ENCODE assay signal across 1 cellular context in the genomic region with DNA sequence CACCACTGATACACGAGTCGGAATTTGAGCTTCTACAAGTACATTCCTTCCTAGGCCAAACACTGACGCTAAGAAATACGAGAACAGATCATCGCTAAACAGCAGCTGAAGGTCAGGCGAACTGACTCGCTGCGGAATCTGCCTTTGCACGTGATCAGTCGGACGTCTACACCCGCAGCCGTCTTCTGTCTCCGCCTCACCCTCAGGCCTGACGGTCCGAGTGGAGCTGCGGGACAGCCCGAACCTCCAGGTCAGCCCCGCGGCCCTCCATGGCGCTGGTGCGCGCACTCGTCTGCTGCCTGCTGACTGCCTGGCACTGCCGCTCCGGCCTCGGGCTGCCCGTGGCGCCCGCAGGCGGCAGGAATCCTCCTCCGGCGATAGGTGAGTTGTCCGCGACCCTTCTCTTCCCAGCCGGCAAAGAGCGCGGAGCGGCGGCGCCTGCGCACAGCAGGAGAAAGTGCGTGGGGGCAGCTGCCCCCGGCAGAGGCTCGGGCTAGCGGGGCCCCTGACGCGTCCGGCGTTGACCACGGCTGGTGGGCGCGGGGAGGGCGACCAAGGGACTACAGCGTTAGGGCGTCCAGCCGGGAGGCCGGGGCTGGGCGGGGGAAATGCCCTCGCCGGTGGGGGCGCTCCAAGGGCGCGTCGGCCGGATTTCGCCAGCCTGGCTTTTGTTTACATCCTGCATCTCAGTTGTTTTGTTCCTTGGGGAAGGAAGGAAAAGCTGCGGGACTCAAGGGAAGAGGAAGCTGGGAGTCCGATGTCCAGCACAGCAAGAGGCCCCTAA.
TF ChIP-seq lines count a peak whose summit lies in the region.

A gene with protein sequence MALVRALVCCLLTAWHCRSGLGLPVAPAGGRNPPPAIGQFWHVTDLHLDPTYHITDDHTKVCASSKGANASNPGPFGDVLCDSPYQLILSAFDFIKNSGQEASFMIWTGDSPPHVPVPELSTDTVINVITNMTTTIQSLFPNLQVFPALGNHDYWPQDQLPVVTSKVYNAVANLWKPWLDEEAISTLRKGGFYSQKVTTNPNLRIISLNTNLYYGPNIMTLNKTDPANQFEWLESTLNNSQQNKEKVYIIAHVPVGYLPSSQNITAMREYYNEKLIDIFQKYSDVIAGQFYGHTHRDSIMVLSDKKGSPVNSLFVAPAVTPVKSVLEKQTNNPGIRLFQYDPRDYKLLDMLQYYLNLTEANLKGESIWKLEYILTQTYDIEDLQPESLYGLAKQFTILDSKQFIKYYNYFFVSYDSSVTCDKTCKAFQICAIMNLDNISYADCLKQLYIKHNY (plus strand): TSS at position 181 of the 784 bp plus-strand sequence. CDS start 89 bp downstream, at position 270.

TF ChIP-seq in HEK293, 187 proteins besides CTCF, POLR2A, EP300 and RAD21 (continued from another document and continues in another):
- TF ChIP-seq, protein P1, sequence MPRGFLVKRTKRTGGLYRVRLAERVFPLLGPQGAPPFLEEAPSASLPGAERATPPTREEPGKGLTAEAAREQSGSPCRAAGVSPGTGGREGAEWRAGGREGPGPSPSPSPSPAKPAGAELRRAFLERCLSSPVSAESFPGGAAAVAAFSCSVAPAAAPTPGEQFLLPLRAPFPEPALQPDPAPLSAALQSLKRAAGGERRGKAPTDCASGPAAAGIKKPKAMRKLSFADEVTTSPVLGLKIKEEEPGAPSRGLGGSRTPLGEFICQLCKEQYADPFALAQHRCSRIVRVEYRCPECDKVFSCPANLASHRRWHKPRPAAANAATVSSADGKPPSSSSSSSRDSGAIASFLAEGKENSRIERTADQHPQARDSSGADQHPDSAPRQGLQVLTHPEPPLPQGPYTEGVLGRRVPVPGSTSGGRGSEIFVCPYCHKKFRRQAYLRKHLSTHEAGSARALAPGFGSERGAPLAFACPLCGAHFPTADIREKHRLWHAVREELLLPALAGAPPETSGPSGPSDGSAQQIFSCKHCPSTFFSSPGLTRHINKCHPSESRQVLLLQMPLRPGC (tag by site-specific recombination; IDR thresholded peaks at IDR 0.05): peak; percentile 69; the same call in 1 of the 2 replicates
- TF ChIP-seq, protein P2, sequence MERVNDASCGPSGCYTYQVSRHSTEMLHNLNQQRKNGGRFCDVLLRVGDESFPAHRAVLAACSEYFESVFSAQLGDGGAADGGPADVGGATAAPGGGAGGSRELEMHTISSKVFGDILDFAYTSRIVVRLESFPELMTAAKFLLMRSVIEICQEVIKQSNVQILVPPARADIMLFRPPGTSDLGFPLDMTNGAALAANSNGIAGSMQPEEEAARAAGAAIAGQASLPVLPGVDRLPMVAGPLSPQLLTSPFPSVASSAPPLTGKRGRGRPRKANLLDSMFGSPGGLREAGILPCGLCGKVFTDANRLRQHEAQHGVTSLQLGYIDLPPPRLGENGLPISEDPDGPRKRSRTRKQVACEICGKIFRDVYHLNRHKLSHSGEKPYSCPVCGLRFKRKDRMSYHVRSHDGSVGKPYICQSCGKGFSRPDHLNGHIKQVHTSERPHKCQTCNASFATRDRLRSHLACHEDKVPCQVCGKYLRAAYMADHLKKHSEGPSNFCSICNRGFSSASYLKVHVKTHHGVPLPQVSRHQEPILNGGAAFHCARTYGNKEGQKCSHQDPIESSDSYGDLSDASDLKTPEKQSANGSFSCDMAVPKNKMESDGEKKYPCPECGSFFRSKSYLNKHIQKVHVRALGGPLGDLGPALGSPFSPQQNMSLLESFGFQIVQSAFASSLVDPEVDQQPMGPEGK (tag by site-specific recombination; IDR thresholded peaks at IDR 0.05): peak; percentile 98
- TF ChIP-seq ZNF2 (tag by site-specific recombination; IDR thresholded peaks at IDR 0.05) (peak; percentile 71), ZNF133 (tag by site-specific recombination; IDR thresholded peaks at IDR 0.05) (no peak), GLIS2 (tag by site-specific recombination; IDR thresholded peaks at IDR 0.05) (peak; percentile 99), ZBTB20 (tag by site-specific recombination; IDR thresholded peaks at IDR 0.05) (peak; percentile 76; the same call in 1 of the 2 replicates), ZNF311 (tag by site-specific recombination; IDR thresholded peaks at IDR 0.05; ENCODE audit: borderline replicate concordance) (no peak), ZNF292 (tag by site-specific recombination; IDR thresholded peaks at IDR 0.05; ENCODE audit: borderline replicate concordance, low read depth) (no peak), ZNF549 (tag by site-specific recombination; IDR thresholded peaks at IDR 0.05) (no peak), ZSCAN30 (tag by site-specific recombination; IDR thresholded peaks at IDR 0.05) (no peak), ZNF302 (tag by site-specific recombination; IDR thresholded peaks at IDR 0.05; ENCODE audit: low read depth) (no peak), SCRT1 (tag by site-specific recombination; IDR thresholded peaks at IDR 0.05; ENCODE audit: borderline replicate concordance) (no peak), ZNF202 (tag by site-specific recombination; IDR thresholded peaks at IDR 0.05; ENCODE audit: borderline replicate concordance) (peak; percentile 34; the same call in 1 of the 2 replicates), ZNF610 (tag by site-specific recombination; IDR thresholded peaks at IDR 0.05; ENCODE audit: borderline replicate concordance) (no peak; the same call in none of the 2 replicates), ZNF626 (tag by site-specific recombination; IDR thresholded peaks at IDR 0.05) (no peak), ZNF211 (tag by site-specific recombination; IDR thresholded peaks at IDR 0.05; ENCODE audit: low read depth) (no peak), OVOL3 (tag by site-specific recombination; IDR thresholded peaks at IDR 0.05) (no peak), ZNF791 (tag by site-specific recombination; IDR thresholded peaks at IDR 0.05) (no peak), ZSCAN23 (tag by site-specific recombination; IDR thresholded peaks at IDR 0.05) (no peak), YY1 (tag by site-specific recombination; IDR thresholded peaks at IDR 0.05) (no peak), ZNF658 (tag by site-specific recombination; IDR thresholded peaks at IDR 0.05) (no peak), ZNF521 (tag by site-specific recombination; IDR thresholded peaks at IDR 0.05) (no peak)
- TF ChIP-seq, protein P3, sequence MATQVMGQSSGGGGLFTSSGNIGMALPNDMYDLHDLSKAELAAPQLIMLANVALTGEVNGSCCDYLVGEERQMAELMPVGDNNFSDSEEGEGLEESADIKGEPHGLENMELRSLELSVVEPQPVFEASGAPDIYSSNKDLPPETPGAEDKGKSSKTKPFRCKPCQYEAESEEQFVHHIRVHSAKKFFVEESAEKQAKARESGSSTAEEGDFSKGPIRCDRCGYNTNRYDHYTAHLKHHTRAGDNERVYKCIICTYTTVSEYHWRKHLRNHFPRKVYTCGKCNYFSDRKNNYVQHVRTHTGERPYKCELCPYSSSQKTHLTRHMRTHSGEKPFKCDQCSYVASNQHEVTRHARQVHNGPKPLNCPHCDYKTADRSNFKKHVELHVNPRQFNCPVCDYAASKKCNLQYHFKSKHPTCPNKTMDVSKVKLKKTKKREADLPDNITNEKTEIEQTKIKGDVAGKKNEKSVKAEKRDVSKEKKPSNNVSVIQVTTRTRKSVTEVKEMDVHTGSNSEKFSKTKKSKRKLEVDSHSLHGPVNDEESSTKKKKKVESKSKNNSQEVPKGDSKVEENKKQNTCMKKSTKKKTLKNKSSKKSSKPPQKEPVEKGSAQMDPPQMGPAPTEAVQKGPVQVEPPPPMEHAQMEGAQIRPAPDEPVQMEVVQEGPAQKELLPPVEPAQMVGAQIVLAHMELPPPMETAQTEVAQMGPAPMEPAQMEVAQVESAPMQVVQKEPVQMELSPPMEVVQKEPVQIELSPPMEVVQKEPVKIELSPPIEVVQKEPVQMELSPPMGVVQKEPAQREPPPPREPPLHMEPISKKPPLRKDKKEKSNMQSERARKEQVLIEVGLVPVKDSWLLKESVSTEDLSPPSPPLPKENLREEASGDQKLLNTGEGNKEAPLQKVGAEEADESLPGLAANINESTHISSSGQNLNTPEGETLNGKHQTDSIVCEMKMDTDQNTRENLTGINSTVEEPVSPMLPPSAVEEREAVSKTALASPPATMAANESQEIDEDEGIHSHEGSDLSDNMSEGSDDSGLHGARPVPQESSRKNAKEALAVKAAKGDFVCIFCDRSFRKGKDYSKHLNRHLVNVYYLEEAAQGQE (tag by site-specific recombination; IDR thresholded peaks at IDR 0.05): no peak
- TF ChIP-seq, protein P4, sequence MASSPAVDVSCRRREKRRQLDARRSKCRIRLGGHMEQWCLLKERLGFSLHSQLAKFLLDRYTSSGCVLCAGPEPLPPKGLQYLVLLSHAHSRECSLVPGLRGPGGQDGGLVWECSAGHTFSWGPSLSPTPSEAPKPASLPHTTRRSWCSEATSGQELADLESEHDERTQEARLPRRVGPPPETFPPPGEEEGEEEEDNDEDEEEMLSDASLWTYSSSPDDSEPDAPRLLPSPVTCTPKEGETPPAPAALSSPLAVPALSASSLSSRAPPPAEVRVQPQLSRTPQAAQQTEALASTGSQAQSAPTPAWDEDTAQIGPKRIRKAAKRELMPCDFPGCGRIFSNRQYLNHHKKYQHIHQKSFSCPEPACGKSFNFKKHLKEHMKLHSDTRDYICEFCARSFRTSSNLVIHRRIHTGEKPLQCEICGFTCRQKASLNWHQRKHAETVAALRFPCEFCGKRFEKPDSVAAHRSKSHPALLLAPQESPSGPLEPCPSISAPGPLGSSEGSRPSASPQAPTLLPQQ (tag by site-specific recombination; IDR thresholded peaks at IDR 0.05): no peak
- TF ChIP-seq, protein P5, sequence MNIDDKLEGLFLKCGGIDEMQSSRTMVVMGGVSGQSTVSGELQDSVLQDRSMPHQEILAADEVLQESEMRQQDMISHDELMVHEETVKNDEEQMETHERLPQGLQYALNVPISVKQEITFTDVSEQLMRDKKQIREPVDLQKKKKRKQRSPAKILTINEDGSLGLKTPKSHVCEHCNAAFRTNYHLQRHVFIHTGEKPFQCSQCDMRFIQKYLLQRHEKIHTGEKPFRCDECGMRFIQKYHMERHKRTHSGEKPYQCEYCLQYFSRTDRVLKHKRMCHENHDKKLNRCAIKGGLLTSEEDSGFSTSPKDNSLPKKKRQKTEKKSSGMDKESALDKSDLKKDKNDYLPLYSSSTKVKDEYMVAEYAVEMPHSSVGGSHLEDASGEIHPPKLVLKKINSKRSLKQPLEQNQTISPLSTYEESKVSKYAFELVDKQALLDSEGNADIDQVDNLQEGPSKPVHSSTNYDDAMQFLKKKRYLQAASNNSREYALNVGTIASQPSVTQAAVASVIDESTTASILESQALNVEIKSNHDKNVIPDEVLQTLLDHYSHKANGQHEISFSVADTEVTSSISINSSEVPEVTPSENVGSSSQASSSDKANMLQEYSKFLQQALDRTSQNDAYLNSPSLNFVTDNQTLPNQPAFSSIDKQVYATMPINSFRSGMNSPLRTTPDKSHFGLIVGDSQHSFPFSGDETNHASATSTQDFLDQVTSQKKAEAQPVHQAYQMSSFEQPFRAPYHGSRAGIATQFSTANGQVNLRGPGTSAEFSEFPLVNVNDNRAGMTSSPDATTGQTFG (tag by site-specific recombination; IDR thresholded peaks at IDR 0.05; ENCODE audit: borderline replicate concordance): no peak
- TF ChIP-seq, protein P6, sequence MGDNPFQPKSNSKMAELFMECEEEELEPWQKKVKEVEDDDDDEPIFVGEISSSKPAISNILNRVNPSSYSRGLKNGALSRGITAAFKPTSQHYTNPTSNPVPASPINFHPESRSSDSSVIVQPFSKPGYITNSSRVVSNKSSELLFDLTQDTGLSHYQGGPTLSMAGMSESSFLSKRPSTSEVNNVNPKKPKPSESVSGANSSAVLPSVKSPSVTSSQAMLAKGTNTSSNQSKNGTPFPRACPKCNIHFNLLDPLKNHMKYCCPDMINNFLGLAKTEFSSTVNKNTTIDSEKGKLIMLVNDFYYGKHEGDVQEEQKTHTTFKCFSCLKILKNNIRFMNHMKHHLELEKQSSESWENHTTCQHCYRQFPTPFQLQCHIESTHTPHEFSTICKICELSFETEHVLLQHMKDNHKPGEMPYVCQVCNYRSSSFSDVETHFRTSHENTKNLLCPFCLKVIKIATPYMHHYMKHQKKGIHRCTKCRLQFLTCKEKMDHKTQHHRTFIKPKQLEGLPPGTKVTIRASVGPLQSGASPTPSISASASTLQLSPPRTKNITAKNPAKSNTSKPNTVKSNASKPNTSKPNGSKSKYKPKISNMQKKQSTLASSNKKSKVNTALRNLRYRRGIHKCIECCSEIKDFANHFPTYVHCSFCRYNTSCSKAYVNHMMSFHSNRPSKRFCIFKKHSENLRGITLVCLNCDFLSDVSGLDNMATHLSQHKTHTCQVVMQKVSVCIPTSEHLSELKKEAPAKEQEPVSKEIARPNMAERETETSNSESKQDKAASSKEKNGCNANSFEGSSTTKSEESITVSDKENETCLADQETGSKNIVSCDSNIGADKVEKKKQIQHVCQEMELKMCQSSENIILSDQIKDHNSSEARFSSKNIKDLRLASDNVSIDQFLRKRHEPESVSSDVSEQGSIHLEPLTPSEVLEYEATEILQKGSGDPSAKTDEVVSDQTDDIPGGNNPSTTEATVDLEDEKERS (tag by site-specific recombination; IDR thresholded peaks at IDR 0.05): no peak
- TF ChIP-seq, protein P7, sequence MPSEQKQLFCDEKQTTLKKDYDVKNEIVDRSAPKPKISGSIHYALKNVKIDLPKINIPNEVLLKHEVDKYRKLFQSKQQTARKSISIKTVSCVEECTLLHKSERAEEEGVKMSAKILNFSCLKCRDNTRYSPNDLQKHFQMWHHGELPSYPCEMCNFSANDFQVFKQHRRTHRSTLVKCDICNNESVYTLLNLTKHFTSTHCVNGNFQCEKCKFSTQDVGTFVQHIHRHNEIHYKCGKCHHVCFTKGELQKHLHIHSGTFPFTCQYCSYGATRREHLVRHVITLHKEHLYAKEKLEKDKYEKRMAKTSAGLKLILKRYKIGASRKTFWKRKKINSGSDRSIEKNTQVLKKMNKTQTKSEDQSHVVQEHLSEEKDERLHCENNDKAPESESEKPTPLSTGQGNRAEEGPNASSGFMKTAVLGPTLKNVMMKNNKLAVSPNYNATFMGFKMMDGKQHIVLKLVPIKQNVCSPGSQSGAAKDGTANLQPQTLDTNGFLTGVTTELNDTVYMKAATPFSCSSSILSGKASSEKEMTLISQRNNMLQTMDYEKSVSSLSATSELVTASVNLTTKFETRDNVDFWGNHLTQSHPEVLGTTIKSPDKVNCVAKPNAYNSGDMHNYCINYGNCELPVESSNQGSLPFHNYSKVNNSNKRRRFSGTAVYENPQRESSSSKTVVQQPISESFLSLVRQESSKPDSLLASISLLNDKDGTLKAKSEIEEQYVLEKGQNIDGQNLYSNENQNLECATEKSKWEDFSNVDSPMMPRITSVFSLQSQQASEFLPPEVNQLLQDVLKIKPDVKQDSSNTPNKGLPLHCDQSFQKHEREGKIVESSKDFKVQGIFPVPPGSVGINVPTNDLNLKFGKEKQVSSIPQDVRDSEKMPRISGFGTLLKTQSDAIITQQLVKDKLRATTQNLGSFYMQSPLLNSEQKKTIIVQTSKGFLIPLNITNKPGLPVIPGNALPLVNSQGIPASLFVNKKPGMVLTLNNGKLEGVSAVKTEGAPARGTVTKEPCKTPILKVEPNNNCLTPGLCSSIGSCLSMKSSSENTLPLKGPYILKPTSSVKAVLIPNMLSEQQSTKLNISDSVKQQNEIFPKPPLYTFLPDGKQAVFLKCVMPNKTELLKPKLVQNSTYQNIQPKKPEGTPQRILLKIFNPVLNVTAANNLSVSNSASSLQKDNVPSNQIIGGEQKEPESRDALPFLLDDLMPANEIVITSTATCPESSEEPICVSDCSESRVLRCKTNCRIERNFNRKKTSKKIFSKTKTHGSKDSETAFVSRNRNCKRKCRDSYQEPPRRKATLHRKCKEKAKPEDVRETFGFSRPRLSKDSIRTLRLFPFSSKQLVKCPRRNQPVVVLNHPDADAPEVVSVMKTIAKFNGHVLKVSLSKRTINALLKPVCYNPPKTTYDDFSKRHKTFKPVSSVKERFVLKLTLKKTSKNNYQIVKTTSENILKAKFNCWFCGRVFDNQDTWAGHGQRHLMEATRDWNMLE (tag by site-specific recombination; conservative IDR thresholded peaks at IDR 0.05; ENCODE audit: low read depth): 0 out of 2 replicates have a peak, but pooled peaks have one; percentile 11
